In the genomic region with DNA sequence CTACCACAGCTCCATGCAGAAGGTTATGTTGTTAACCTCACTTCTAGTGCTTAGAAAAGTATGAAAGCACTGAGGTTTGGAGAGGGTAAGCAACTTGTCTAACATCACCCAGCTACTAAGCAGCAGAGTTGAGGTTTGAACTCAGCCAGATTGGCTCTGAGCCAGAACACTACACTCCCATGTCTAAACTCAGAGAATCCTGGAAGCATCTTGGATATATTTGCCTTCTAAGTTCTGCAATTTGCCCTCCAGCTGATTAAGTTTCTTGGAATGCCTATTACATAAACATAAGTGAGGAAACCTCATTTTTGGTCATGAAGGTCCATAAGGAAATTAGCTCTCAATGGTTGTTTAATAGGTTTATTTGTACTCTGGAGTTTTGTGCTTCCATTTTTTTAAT, we compare ENCODE assay signal across 13 cellular contexts.
DNase-seq lines count a peak whose midpoint lies in the region; ATAC-seq and TF ChIP-seq lines count a peak whose summit lies in the region.
"Had no signal": no experiment of that assay in that cellular context is flagged by ENCODE, and none has a peak within 500 bp of the region (broad histone marks: within the 10 kb centered on the region; RNA-seq: fewer than 3 reads in every experiment).

No MANE protein-coding gene starts in this region.

- H3K4me3 ChIP-seq in fibroblast of mammary gland (ENCODE audit: control insufficient read depth, low read depth, low read length): no peak overlapping the region
- H3K4me3 ChIP-seq: psoas muscle, thyroid gland had no signal

- DNase-seq in ELR (ENCODE audit: low read depth): peak; percentile 26
- peak; percentile 75 for DNase-seq in NCI-H69 (lab: John Stamatoyannopoulos, UW)
- DNase-seq in fibroblast of mammary gland (ENCODE audit: low read depth): peak; percentile 91
- DNase-seq in sciatic nerve (ENCODE audit: low spot score): no peak
- no peak for DNase-seq in iPS-NIHi11 (ENCODE audit: low spot score)
- DNase-seq in NCI-H187 treated with DMSO at 0.1 percent for 48 hours (lab: John Stamatoyannopoulos, UW): no peak
- DNase-seq: activated T-cell treated with anti-CD3 and anti-CD28 coated beads, Interleukin-2, amount 50 U/mL, for 24 hours; NCI-H2081 had no signal

- no peak for TF ChIP-seq CTCF in fibroblast of mammary gland (conservative IDR thresholded peaks at IDR 0.05; ENCODE audit: control insufficient read depth, insufficient read depth, low read depth, low read length)

- intact Hi-C loops in sciatic nerve (cut with DNase I): no loop called here

- ATAC-seq in sciatic nerve: peak; percentile 78
- ATAC-seq in GM19455 (IDR thresholded peaks at IDR 0.05; ENCODE audit: unreplicated experiment): no peak
- ATAC-seq in GM19463 (IDR thresholded peaks at IDR 0.05; ENCODE audit: unreplicated experiment): no peak
- ATAC-seq: HepG2, psoas muscle had no signal

Comparison
In these comparisons a context has a peak if more than half of its experiments do, and no peak if none do; other contexts are left out.
1. DNase-seq: peak in ELR (single experiment), NCI-H69 (single experiment) and fibroblast of mammary gland (single experiment); none in sciatic nerve (single experiment), iPS-NIHi11 (single experiment) and NCI-H187 treated with DMSO at 0.1 percent for 48 hours (single experiment).